Comparison of ENCODE assay signal across 1 cellular context in genomic region chr10:8034666-8035640, GRCh38.
A peak's percentile ranks its signal among the peaks of the same experiment; 100 is the strongest.
TF ChIP-seq lines count a peak whose summit lies in the region.

No MANE protein-coding gene starts in this region.

TF ChIP-seq in H1, 55 proteins besides CTCF, POLR2A, EP300 and RAD21 (continued from another document):
- no peak for TF ChIP-seq CHD7 (IDR thresholded peaks at IDR 0.05; ENCODE audit: insufficient replicate concordance, low read length)
- peak; percentile 85 for TF ChIP-seq RNF2 (IDR thresholded peaks at IDR 0.05; ENCODE audit: borderline replicate concordance, low read depth, low read length, missing control alignments, poor library complexity, severe bottlenecking)
- no peak for TF ChIP-seq BRCA1 (IDR thresholded peaks at IDR 0.05; ENCODE audit: low read depth, low read length)
- no peak for TF ChIP-seq SAP30 (IDR thresholded peaks at IDR 0.05; ENCODE audit: insufficient read depth, insufficient replicate concordance, low read length)
- TF ChIP-seq KDM1A (IDR thresholded peaks at IDR 0.05; ENCODE audit: borderline replicate concordance, low read length) = no peak
- TF ChIP-seq SUZ12 (IDR thresholded peaks at IDR 0.05; ENCODE audit: low read length) = peak; percentile 96
- no peak for TF ChIP-seq GTF2F1 (IDR thresholded peaks at IDR 0.05; ENCODE audit: borderline replicate concordance, low read depth, low read length)
